7 cellular contexts compared by ENCODE assay signal in the genomic region with DNA sequence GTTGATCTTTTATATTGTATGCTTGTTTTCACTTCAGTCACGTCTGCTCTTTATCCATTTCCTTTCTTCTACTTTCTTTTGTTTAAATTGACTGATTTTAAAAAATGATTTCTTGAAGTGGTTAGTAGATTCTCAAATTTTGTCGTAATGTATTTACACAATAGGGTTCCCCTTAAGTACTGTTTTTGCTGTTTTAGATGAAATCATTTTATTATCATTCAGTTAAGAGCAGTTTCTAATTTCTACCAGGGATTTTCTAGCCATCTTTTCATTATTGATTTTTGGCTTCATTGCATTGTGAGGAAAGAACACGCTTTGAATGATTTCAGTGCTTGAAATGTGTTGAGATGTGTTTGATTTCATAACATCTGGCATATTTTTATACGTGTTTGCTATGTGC.
"Had no signal": no experiment of that assay in that cellular context is flagged by ENCODE, and none has a peak within 500 bp of the region (broad histone marks: within the 10 kb centered on the region; RNA-seq: fewer than 3 reads in every experiment).

No MANE protein-coding gene starts in this region.

- ATAC-seq: GM23338, HepG2 had no signal

- H3K4me3 Mint-ChIP-seq: GM23338, H9, IgD-negative memory B cell had no signal

- H3K27ac ChIP-seq: KMS-11 had no signal

- H3K9me3 Mint-ChIP-seq: GM23338 had no signal

- H3K4me3 ChIP-seq: GM23338 had no signal

- DNase-seq: H9, HCEC 1CT, KBM-7 had no signal

- H3K27me3 Mint-ChIP-seq: IgD-negative memory B cell had no signal

- H3K27ac Mint-ChIP-seq: GM23338, IgD-negative memory B cell had no signal
